27 cellular contexts compared by ENCODE assay signal in the genomic region with DNA sequence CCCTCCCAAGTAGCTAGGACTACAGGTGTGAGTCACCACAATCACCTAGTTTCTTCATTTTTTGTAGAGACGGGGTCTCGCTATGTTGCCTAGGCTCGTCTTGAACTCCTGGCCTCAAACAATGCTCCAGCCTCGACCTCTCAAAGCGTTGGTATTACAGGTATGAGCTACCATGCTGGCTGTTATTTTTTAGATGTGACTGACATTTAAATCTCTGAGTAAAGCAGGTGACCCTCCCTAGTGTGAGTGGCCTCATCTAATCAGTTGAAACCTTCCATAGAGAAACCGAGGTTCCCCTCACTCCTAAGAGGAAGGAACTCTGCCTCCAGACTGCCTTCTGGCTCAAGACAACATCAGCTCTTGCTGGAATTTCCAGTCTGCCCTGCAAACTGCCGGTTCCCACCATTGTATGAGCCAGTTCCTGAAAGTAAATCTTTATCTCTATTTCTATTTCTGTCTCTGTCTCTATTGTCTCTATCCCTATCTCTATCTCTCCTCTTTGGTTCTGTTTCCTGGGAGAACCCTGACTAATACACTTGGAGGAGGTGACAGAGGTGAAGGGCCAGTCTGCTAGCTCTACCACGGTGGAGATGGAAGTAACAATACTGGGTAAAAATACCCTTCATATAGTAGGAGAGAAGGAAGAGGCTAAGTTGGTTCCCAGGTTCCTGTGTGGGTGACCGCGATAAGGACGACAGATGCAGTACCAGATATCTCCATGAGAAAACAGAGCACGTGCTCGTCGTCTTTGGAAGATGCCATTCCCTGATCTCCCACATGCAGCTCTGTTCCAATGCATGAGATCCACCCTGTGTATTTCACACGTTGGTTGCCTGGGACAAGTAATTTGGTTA.
DNase-seq lines count a peak whose midpoint lies in the region; ATAC-seq and TF ChIP-seq lines count a peak whose summit lies in the region.
"Had no signal": no experiment of that assay in that cellular context is flagged by ENCODE, and none has a peak within 500 bp of the region (broad histone marks: within the 10 kb centered on the region; RNA-seq: fewer than 3 reads in every experiment).

No MANE protein-coding gene starts in this region.

- in situ Hi-C loops in Panc1 (cut with HindIII; ENCODE audit: low pct_unique_long_range_greater_than_20kb, low sequenced_read_pairs): no loop called here

- intact Hi-C loops in Panc1 (cut with micrococcal nuclease; ENCODE audit: unreplicated experiment): no loop called here

- H3K4me1 ChIP-seq in Panc1 (ENCODE audit: control insufficient read depth, insufficient read depth, low read length) (no peaks in the 10 kb centered on the region), neural progenitor cell (peaks cover 4% of the 10 kb centered on the region)
- H3K4me1 ChIP-seq: gastrocnemius medialis had no signal

- no peaks in the 10 kb centered on the region for H3K9me3 Mint-ChIP-seq in neural progenitor cell
- H3K9me3 Mint-ChIP-seq: central memory CD8-positive, alpha-beta T cell; immature natural killer cell; natural killer cell treated with Interleukin-12 subunit alpha and Interleukin-12 subunit beta and Interleukin-15 and Interleukin-18, amount 100 ng/mL, for 72 hours; stimulated activated effector memory CD8-positive, alpha-beta T cell treated with anti-CD3 and anti-CD28 coated beads, Interleukin-12 subunit alpha, Interleukin-12 subunit beta, amount 100 ng/mL, for 72 hours had no signal

- TF ChIP-seq CTCF in Panc1 (IDR thresholded peaks at IDR 0.05) (no peak), cardiac fibroblast (IDR thresholded peaks at IDR 0.05; ENCODE audit: low read depth, low read length) (no peak), neural progenitor cell (IDR thresholded peaks at IDR 0.05) (no peak)

- H3F3A ChIP-seq in neural progenitor cell (ENCODE audit: low read depth): no peaks in the 10 kb centered on the region

- no peak overlapping the region for H3K27ac Mint-ChIP-seq in neural progenitor cell
- H3K27ac Mint-ChIP-seq: immature natural killer cell; natural killer cell treated with Interleukin-12 subunit alpha and Interleukin-12 subunit beta and Interleukin-15 and Interleukin-18, amount 100 ng/mL, for 72 hours; stimulated activated effector memory CD8-positive, alpha-beta T cell treated with anti-CD3 and anti-CD28 coated beads, Interleukin-12 subunit alpha, Interleukin-12 subunit beta, amount 100 ng/mL, for 72 hours; T-helper 17 cell had no signal

- CTCF ChIA-PET in HEK293T (lab: Yijun Ruan, JAX): no interaction called here
- CTCF ChIA-PET in Panc1 (lab: Charles Lee): no interaction called here

- no peaks in the 10 kb centered on the region for H3K27me3 Mint-ChIP-seq in neural progenitor cell (ENCODE audit: insufficient read depth, low read depth)

- H3K36me3 ChIP-seq in Panc1 (ENCODE audit: control insufficient read depth, insufficient read depth, low read length): no peaks in the 10 kb centered on the region
- H3K36me3 ChIP-seq in neural progenitor cell: no peaks in the 10 kb centered on the region
- H3K36me3 ChIP-seq: esophagus squamous epithelium, gastrocnemius medialis, transverse colon, WERI-Rb-1 had no signal

- no TSS peak for BruUV-seq in Panc1 (replicated peaks; lab: Mats Ljungman, UMichigan)

- H3K4me1 Mint-ChIP-seq in neural progenitor cell: no peaks in the 10 kb centered on the region
- H3K4me1 Mint-ChIP-seq: central memory CD8-positive, alpha-beta T cell; immature natural killer cell; stimulated activated effector memory CD8-positive, alpha-beta T cell treated with anti-CD3 and anti-CD28 coated beads, Interleukin-12 subunit alpha, Interleukin-12 subunit beta, amount 100 ng/mL, for 72 hours had no signal

- H4K20me1 ChIP-seq in neural progenitor cell (ENCODE audit: low read depth): no peaks in the 10 kb centered on the region

- no peak overlapping the region for H3K4me3 Mint-ChIP-seq in neural progenitor cell
- H3K4me3 Mint-ChIP-seq: central memory CD8-positive, alpha-beta T cell; immature natural killer cell; natural killer cell treated with Interleukin-12 subunit alpha and Interleukin-12 subunit beta and Interleukin-15 and Interleukin-18, amount 100 ng/mL, for 72 hours; stimulated activated effector memory CD8-positive, alpha-beta T cell treated with anti-CD3 and anti-CD28 coated beads, Interleukin-12 subunit alpha, Interleukin-12 subunit beta, amount 100 ng/mL, for 72 hours; T-helper 17 cell had no signal

- H3K27me3 ChIP-seq in Panc1 (ENCODE audit: control insufficient read depth, insufficient read depth, low read length) (peaks cover 7% of the 10 kb centered on the region), neural progenitor cell (no peaks in the 10 kb centered on the region)
- H3K27me3 ChIP-seq: esophagus squamous epithelium, gastrocnemius medialis, transverse colon had no signal

- DNase-seq in HEK293T (ENCODE audit: extremely low spot score): no peak
- DNase-seq in Panc1 (ENCODE audit: low read depth, low spot score): no peak
- DNase-seq in cardiac fibroblast (ENCODE audit: low read depth in 2 of 2): peak; percentile 25 to 27
- DNase-seq in neural progenitor cell (ENCODE audit: low spot score): no peak
- DNase-seq in NCI-H2107 treated with DMSO at 0.1 percent for 48 hours (lab: John Stamatoyannopoulos, UW; ENCODE audit: unreplicated experiment): no peak
- DNase-seq in amygdala (lab: John Stamatoyannopoulos, UW): no peak
- DNase-seq in DMS53 (lab: John Stamatoyannopoulos, UW): no peak
- DNase-seq: activated CD4-positive, alpha-beta T cell treated with anti-CD3 and anti-CD28 coated beads for 48 hours; activated effector memory CD4-positive, alpha-beta T cell treated with anti-CD3 and anti-CD28 coated beads, Interleukin-2, amount 50 U/mL, for 16 hours; activated T-cell treated with anti-CD3 and anti-CD28 coated beads, Interleukin-2, amount 50 U/mL, for 1 hour; dermis blood vessel endothelial cell; esophagus squamous epithelium; gastrocnemius medialis; hypothalamus; immature natural killer cell; left cardiac atrium; NCI-H1092; NCI-H1694; PC-3; SK-N-SH; T-helper 17 cell; transverse colon; WERI-Rb-1 had no signal

- no peak overlapping the region for H3K9ac ChIP-seq in neural progenitor cell
- H3K9ac ChIP-seq: SK-N-SH had no signal

- H3K36me3 Mint-ChIP-seq in neural progenitor cell: no peaks in the 10 kb centered on the region
- H3K36me3 Mint-ChIP-seq: immature natural killer cell; natural killer cell treated with Interleukin-12 subunit alpha and Interleukin-12 subunit beta and Interleukin-15 and Interleukin-18, amount 100 ng/mL, for 72 hours; stimulated activated effector memory CD8-positive, alpha-beta T cell treated with anti-CD3 and anti-CD28 coated beads, Interleukin-12 subunit alpha, Interleukin-12 subunit beta, amount 100 ng/mL, for 72 hours had no signal

- peak overlapping the region; percentile 42 for H2AFZ ChIP-seq in neural progenitor cell (replicated peaks)

- H3K4me3 ChIP-seq in Panc1 (ENCODE audit: low read depth in 2 of 2, low read length in 2 of 2): no peak overlapping the region
- no peak overlapping the region for H3K4me3 ChIP-seq in cardiac fibroblast (replicated peaks in 1 of 2; ENCODE audit: low read depth in 2 of 2, low read length in 2 of 2)
- no peak overlapping the region for H3K4me3 ChIP-seq in neural progenitor cell
- H3K4me3 ChIP-seq: esophagus squamous epithelium, gastrocnemius medialis, lung, transverse colon had no signal

- POLR2A ChIA-PET in HEK293T (lab: Yijun Ruan, JAX) (no interaction called here), Panc1 (lab: Charles Lee) (no interaction called here)

- H3K79me2 ChIP-seq in neural progenitor cell (ENCODE audit: low read depth): no peaks in the 10 kb centered on the region

- no peak overlapping the region for H3K4me2 ChIP-seq in neural progenitor cell
- H3K4me2 ChIP-seq: SK-N-SH had no signal

- ATAC-seq in Panc1: peak; percentile 26; the same call in 1 of the 2 replicates
- ATAC-seq: gastrocnemius medialis; left cardiac atrium; natural killer cell treated with Interleukin-12 subunit alpha and Interleukin-12 subunit beta and Interleukin-15 and Interleukin-18, amount 100 ng/mL, for 72 hours; PC-3; stimulated activated effector memory CD8-positive, alpha-beta T cell treated with anti-CD3 and anti-CD28 coated beads, Interleukin-12 subunit alpha, Interleukin-12 subunit beta, amount 100 ng/mL, for 72 hours; T-helper 17 cell had no signal

- H3K27ac ChIP-seq in Panc1 (ENCODE audit: low read length) (no peak overlapping the region), neural progenitor cell (no peak overlapping the region)
- H3K27ac ChIP-seq: esophagus squamous epithelium, gastrocnemius medialis, transverse colon, WERI-Rb-1 had no signal

- H3K9me3 ChIP-seq in Panc1 (ENCODE audit: control insufficient read depth, insufficient read depth, low read depth, low read length) (no peaks in the 10 kb centered on the region), neural progenitor cell (ENCODE audit: low read depth) (no peaks in the 10 kb centered on the region)
- H3K9me3 ChIP-seq: esophagus squamous epithelium, gastrocnemius medialis, SK-N-SH, transverse colon had no signal

TF ChIP-seq in HEK293T, 16 proteins besides CTCF, POLR2A, EP300 and RAD21:
- TF ChIP-seq L3MBTL2 (conservative IDR thresholded peaks at IDR 0.05): 0 out of 2 replicates have a peak, but pooled peaks have one; percentile 13
- no peak for TF ChIP-seq FOXM1 (IDR thresholded peaks at IDR 0.05; ENCODE audit: borderline replicate concordance)
- TF ChIP-seq ARNT (IDR thresholded peaks at IDR 0.05): no peak
- TF ChIP-seq, protein P1, sequence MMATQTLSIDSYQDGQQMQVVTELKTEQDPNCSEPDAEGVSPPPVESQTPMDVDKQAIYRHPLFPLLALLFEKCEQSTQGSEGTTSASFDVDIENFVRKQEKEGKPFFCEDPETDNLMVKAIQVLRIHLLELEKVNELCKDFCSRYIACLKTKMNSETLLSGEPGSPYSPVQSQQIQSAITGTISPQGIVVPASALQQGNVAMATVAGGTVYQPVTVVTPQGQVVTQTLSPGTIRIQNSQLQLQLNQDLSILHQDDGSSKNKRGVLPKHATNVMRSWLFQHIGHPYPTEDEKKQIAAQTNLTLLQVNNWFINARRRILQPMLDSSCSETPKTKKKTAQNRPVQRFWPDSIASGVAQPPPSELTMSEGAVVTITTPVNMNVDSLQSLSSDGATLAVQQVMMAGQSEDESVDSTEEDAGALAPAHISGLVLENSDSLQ (IDR thresholded peaks at IDR 0.05): no peak

Comparison
In these comparisons a context has a peak if more than half of its experiments do, and no peak if none do; other contexts are left out.
1. DNase-seq: peak in cardiac fibroblast (2 of 2); none in HEK293T (single experiment), Panc1 (single experiment), neural progenitor cell (single experiment), NCI-H2107 treated with DMSO at 0.1 percent for 48 hours (single experiment), amygdala (0 of 56) and DMS53 (single experiment).